Comparison of ENCODE assay signal across 8 cellular contexts in genomic region chr7:21945374-21946227, GRCh38. TPM values are rescaled to one million over a fixed set of nuclear protein-coding genes. Genes with fewer than 3 reads are reported as not detected.
DNase-seq lines count a peak whose midpoint lies in the region; ATAC-seq and TF ChIP-seq lines count a peak whose summit lies in the region.

Gene CDCA7L, minus strand, starts transcription at chr7:21945899. Its CDS starts 95 bp downstream, at chr7:21945804.

- H3K4me1 Mint-ChIP-seq in activated CD4-positive, alpha-beta T cell treated with anti-CD3 and anti-CD28 coated beads, Interleukin-2, amount 10 ng/mL, durations not matched to agents 24 days and 14 days = peaks cover 61% of the 10 kb centered on the region

- H3K4me3 Mint-ChIP-seq in activated CD4-positive, alpha-beta T cell treated with anti-CD3 and anti-CD28 coated beads, Interleukin-2, amount 10 ng/mL, durations not matched to agents 24 days and 14 days = peak within 1 kb of the TSS; percentile 96

- H3K4me3 ChIP-seq in right lobe of liver = peak within 1 kb of the TSS; percentile 60 to 78 (median 65)

- WGBS in right lobe of liver (ENCODE audit: insufficient coverage, low coverage, low lambda C conversion rate, missing lambda C conversion rate) = 0% methylated on average over 20 of the region's 86 CpGs

- intact Hi-C loops in activated CD4-positive, alpha-beta T cell treated with anti-CD3 and anti-CD28 coated beads, Interleukin-2, amount 10 ng/mL, durations not matched to agents 24 days and 14 days (cut with micrococcal nuclease) = loop anchor here (2.0 to 10.0 kb wide), 3 partner anchors 55 to 1649 kb away; partner anchors contain the start of gene CCDC126
- intact Hi-C loops in right lobe of liver (cut with DNase I) = no loop called here

- ATAC-seq in GM18873 (IDR thresholded peaks at IDR 0.05; ENCODE audit: low FRiP score, unreplicated experiment) (peak; percentile 81), HG03108 (IDR thresholded peaks at IDR 0.05; ENCODE audit: unreplicated experiment) (peak; percentile 80), right lobe of liver (peak; percentile 91 to 96 (median 93))

- DNase-seq in AG08396 (ENCODE audit: low spot score) (peak; percentile 93), NCI-H2196 treated with DMSO at 0.1 percent for 48 hours (lab: John Stamatoyannopoulos, UW; ENCODE audit: unreplicated experiment) (peak; percentile 75), dermis microvascular lymphatic vessel endothelial cell (ENCODE audit: low read depth in 2 of 2) (peak in 1 of 2 donors; percentile 81), right lobe of liver (peak; percentile 89 to 95 (median 94))
- peak; percentile 90 for DNase-seq in activated CD4-positive, alpha-beta T cell treated with anti-CD3 and anti-CD28 coated beads, Interleukin-2, amount 10 ng/mL, durations not matched to agents 24 days and 14 days
- DNase-seq in stimulated activated CD4-positive, alpha-beta T cell treated with anti-CD3 and anti-CD28 coated beads, Interleukin-4, amount 100 ng/mL, for 48 hours (ENCODE audit: low read depth in 2 of 2) = peak; percentile 64 to 71

- H3K36me3 ChIP-seq in right lobe of liver = no peaks in the 10 kb centered on the region

- H3K9me3 Mint-ChIP-seq in activated CD4-positive, alpha-beta T cell treated with anti-CD3 and anti-CD28 coated beads, Interleukin-2, amount 10 ng/mL, durations not matched to agents 24 days and 14 days = no peaks in the 10 kb centered on the region

- H3K9me3 ChIP-seq in right lobe of liver = no peaks in the 10 kb centered on the region

- H3K27me3 ChIP-seq in right lobe of liver = no peaks in the 10 kb centered on the region

- H3K27ac ChIP-seq in right lobe of liver = peak within 1 kb of the TSS; percentile 62 to 92 (median 91)

- peak within 1 kb of the TSS; percentile 95 for H3K27ac Mint-ChIP-seq in activated CD4-positive, alpha-beta T cell treated with anti-CD3 and anti-CD28 coated beads, Interleukin-2, amount 10 ng/mL, durations not matched to agents 24 days and 14 days

- peak; percentile 73 for TF ChIP-seq POLR2A in right lobe of liver (IDR thresholded peaks at IDR 0.05)

- TF ChIP-seq CTCF in right lobe of liver (IDR thresholded peaks at IDR 0.05) = no peak

- peaks cover 23% of the 10 kb centered on the region for H3K36me3 Mint-ChIP-seq in activated CD4-positive, alpha-beta T cell treated with anti-CD3 and anti-CD28 coated beads, Interleukin-2, amount 10 ng/mL, durations not matched to agents 24 days and 14 days (ENCODE audit: low read depth)

- H3K27me3 Mint-ChIP-seq in activated CD4-positive, alpha-beta T cell treated with anti-CD3 and anti-CD28 coated beads, Interleukin-2, amount 10 ng/mL, durations not matched to agents 24 days and 14 days = peaks cover 16% of the 10 kb centered on the region

- H3K4me1 ChIP-seq in right lobe of liver = peaks cover 0 to 13% (median 6%) of the 10 kb centered on the region in 4 donors

RNA-seq across cellular contexts. Expression of gene CDCA7L, which starts in this region (rescaled TPM):
- 111 and 114 TPM in 2 replicates for total RNA-seq in activated CD4-positive, alpha-beta T cell treated with anti-CD3 and anti-CD28 coated beads, Interleukin-2, amount 10 ng/mL, durations not matched to agents 24 days and 14 days
- 41.0 and 45.1 TPM in 2 replicates for total RNA-seq in dermis microvascular lymphatic vessel endothelial cell
- 1 to 10 TPM; 3.3 to 6.0 (median 4.3) TPM for total RNA-seq in right lobe of liver
